Comparison of ENCODE assay signal across 10 cellular contexts in the genomic region with DNA sequence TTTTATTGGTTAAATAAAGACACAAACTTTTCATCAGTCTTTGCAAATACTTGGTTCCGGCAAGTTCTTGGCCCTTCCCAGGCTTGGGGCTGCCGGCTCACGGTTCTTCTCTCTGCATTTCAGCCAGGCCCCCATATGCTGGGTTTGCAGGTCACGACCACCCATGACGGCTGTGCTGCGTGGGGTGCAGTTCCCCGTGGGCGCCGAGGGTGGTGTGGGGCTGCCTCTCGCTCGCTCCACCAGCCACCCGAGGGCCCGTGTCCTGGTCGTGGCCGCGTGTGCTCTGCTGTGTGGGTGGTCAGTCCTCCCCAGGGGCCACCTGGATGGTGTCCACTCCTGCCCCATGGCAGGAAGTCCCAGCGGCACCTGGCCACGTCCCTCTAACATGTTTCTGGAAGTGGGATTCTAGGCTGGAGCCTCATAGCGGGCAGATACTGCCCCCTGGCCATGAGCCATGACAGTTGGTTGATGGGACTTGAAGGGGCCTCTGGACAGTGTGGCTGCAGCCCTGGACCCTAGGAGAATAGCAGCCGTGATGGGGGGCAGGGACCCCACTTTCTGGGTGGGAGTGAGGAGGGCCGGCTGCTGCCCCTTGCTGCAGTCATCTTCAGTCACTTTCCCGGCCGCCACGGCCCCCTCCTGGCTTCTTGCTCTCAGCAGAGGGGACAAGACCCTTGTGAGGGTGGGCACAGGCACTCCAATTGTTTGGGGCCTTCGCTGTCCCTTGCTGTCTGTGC. TPM values are rescaled to one million over a fixed set of nuclear protein-coding genes. Genes with fewer than 3 reads are reported as not detected.
DNase-seq lines count a peak whose midpoint lies in the region; ATAC-seq and TF ChIP-seq lines count a peak whose summit lies in the region.
"Had no signal": no experiment of that assay in that cellular context is flagged by ENCODE, and none has a peak within 500 bp of the region (broad histone marks: within the 10 kb centered on the region; RNA-seq: fewer than 3 reads in every experiment).

No MANE protein-coding gene starts in this region.

- H2BK120ac ChIP-seq in IMR-90 (ENCODE audit: low read depth, low read length), result no peak overlapping the region

- no peaks in the 10 kb centered on the region for H3K9me3 ChIP-seq in IMR-90 (ENCODE audit: control insufficient read depth, insufficient read depth, low read length)
- no peaks in the 10 kb centered on the region for H3K9me3 ChIP-seq in suprapubic skin

- no peak overlapping the region for H3K14ac ChIP-seq in IMR-90 (replicated peaks; ENCODE audit: low read depth, low read length)

- peak overlapping the region; percentile 45; the same call in 1 of the 2 replicates for H2AK5ac ChIP-seq in IMR-90 (ENCODE audit: low read depth, low read length)

- H3K36me3 Mint-ChIP-seq in mesothelial cell of epicardium, result peaks cover 2% of the 10 kb centered on the region

- TF ChIP-seq CTCF in IMR-90 (conservative IDR thresholded peaks at IDR 0.05; ENCODE audit: low read depth, low read length), result no peak
- peak; percentile 3 for TF ChIP-seq CTCF in choroid plexus epithelial cell (conservative IDR thresholded peaks at IDR 0.05; ENCODE audit: low read depth, low read length)
- TF ChIP-seq CTCF in mesothelial cell of epicardium (IDR thresholded peaks at IDR 0.05; ENCODE audit: unreplicated experiment), result no peak
- no peak for TF ChIP-seq CTCF in suprapubic skin (IDR thresholded peaks at IDR 0.05)

- H3K4me1 ChIP-seq in IMR-90 (ENCODE audit: control insufficient read depth, insufficient read depth, low read length), result peaks cover 72% of the 10 kb centered on the region
- peaks cover 98% of the 10 kb centered on the region for H3K4me1 ChIP-seq in suprapubic skin

- WGBS in IMR-90 (ENCODE audit: extremely low coverage in 2 of 2, insufficient read length in 1 of 2), 2 experiments, result 48% methylated on average over 9 of the region's 25 CpGs; no CpG with 5 or more reads in 1 of the 2 experiments
- WGBS in suprapubic skin, result 70% methylated on average over 8 of the region's 25 CpGs

- H3K27me3 ChIP-seq in IMR-90 (ENCODE audit: control insufficient read depth, insufficient read depth, low read length) (no peaks in the 10 kb centered on the region), suprapubic skin (no peaks in the 10 kb centered on the region)

- no peaks in the 10 kb centered on the region for H3K9me3 Mint-ChIP-seq in mesothelial cell of epicardium

- peaks cover 93% of the 10 kb centered on the region for H4K20me1 ChIP-seq in IMR-90 (ENCODE audit: insufficient read depth, low read length)

- H4K8ac ChIP-seq in IMR-90 (ENCODE audit: low read depth in 2 of 2, low read length in 2 of 2), result no peak overlapping the region; a peak in 1 of 4 replicates

- no peak overlapping the region for H2BK5ac ChIP-seq in IMR-90 (ENCODE audit: low read depth, low read length, poor library complexity, severe bottlenecking)

- CTCF ChIA-PET in IMR-90 (lab: Yijun Ruan, JAX), result no interaction called here

- no TSS peak for BruUV-seq in IMR-90 (replicated peaks; lab: Mats Ljungman, UMichigan)

- peaks cover 13 to 86% of the 10 kb centered on the region in 2 experiments for H3K79me1 ChIP-seq in IMR-90 (ENCODE audit: low read depth in 1 of 2, low read length in 2 of 2)

- H2BK15ac ChIP-seq in IMR-90 (ENCODE audit: low read depth, low read length), result no peak overlapping the region

- H4K91ac ChIP-seq in IMR-90 (ENCODE audit: insufficient read depth, low read depth, low read length), result no peak overlapping the region

- no peak for TF ChIP-seq EP300 in suprapubic skin (IDR thresholded peaks at IDR 0.05)

- TF ChIP-seq POLR2A in IMR-90 (IDR thresholded peaks at IDR 0.05; ENCODE audit: low read depth, low read length) (no peak), suprapubic skin (IDR thresholded peaks at IDR 0.05) (no peak)

- H3K4me3 ChIP-seq in IMR-90 (ENCODE audit: insufficient read depth, low read depth, low read length) (no peak overlapping the region), choroid plexus epithelial cell (ENCODE audit: low read depth, low read length) (no peak overlapping the region), suprapubic skin (no peak overlapping the region)

- H3K4ac ChIP-seq in IMR-90 (ENCODE audit: low read depth, low read length), result 0 out of 2 replicates have a peak overlapping the region, but pooled peaks have one; percentile 20

- no peak overlapping the region for H4K5ac ChIP-seq in IMR-90 (ENCODE audit: low read depth, low read length)

- peaks cover 6% of the 10 kb centered on the region for H3K36me3 ChIP-seq in IMR-90 (ENCODE audit: control insufficient read depth, insufficient read depth, low read length)
- no peaks in the 10 kb centered on the region for H3K36me3 ChIP-seq in suprapubic skin

- H3K4me1 Mint-ChIP-seq in mesothelial cell of epicardium, result peaks cover 71% of the 10 kb centered on the region

- 0 out of 2 replicates have a peak overlapping the region, but pooled peaks have one; percentile 48 for H3K23ac ChIP-seq in IMR-90 (ENCODE audit: low read depth, low read length)

- peak overlapping the region; percentile 88 for H3K27ac Mint-ChIP-seq in mesothelial cell of epicardium

- ATAC-seq in IMR-90 (ENCODE audit: low read depth) (no peak), GM18519 (IDR thresholded peaks at IDR 0.05; ENCODE audit: low FRiP score, unreplicated experiment) (no peak), GM21528 (IDR thresholded peaks at IDR 0.05; ENCODE audit: low FRiP score, unreplicated experiment) (no peak)
- ATAC-seq: esophagus mucosa had no signal

- H3K9me1 ChIP-seq in IMR-90 (ENCODE audit: insufficient read depth, low read length), result peaks cover 52% of the 10 kb centered on the region

- H3K9ac ChIP-seq in IMR-90 (ENCODE audit: low read depth, low read length), result no peak overlapping the region

- dilution Hi-C loops in IMR-90 (cut with HindIII; ENCODE audit: low sequenced_read_pairs, unreplicated experiment), result no loop called here

- no peak overlapping the region for H3K18ac ChIP-seq in IMR-90 (ENCODE audit: low read depth, low read length)

- H3K4me3 Mint-ChIP-seq in mesothelial cell of epicardium, result no peak overlapping the region

- no peak for DNase-seq in IMR-90
- no peak for DNase-seq in choroid plexus epithelial cell (ENCODE audit: low read depth)
- DNase-seq in mesothelial cell of epicardium (ENCODE audit: low spot score in 2 of 2, unreplicated experiment in 2 of 2), result no peak
- DNase-seq in suprapubic skin (ENCODE audit: low spot score in 2 of 2), result no peak
- DNase-seq in NCI-H526 treated with DMSO at 0.1 percent for 48 hours (lab: John Stamatoyannopoulos, UW), result no peak
- DNase-seq: Calu3, NCI-H226 had no signal

- no peak overlapping the region for H2AK9ac ChIP-seq in IMR-90 (replicated peaks; ENCODE audit: low read depth, low read length, poor library complexity)

- TF ChIP-seq RAD21 in IMR-90 (IDR thresholded peaks at IDR 0.05; ENCODE audit: low read length), result no peak

- no peak overlapping the region for H2AFZ ChIP-seq in IMR-90 (replicated peaks; ENCODE audit: low read length, poor library complexity)

- H3K56ac ChIP-seq in IMR-90 (ENCODE audit: extremely low read depth, insufficient read depth, low read length), result no peak overlapping the region

- H3K4me2 ChIP-seq in IMR-90 (ENCODE audit: low read depth, low read length), result no peak overlapping the region

- in situ Hi-C loops in IMR-90 (cut with MboI; ENCODE audit: low sequenced_read_pairs), result no loop called here

- H3K27me3 Mint-ChIP-seq in mesothelial cell of epicardium (ENCODE audit: low read depth), result no peaks in the 10 kb centered on the region

- H3K27ac ChIP-seq in IMR-90 (ENCODE audit: insufficient read depth, low read length), result no peak overlapping the region; the same call in 1 of the 2 replicates
- peak overlapping the region; percentile 62 for H3K27ac ChIP-seq in suprapubic skin

- no peak overlapping the region for H2BK20ac ChIP-seq in IMR-90 (ENCODE audit: low read depth, low read length)

- intact Hi-C loops in IMR-90 (cut with micrococcal nuclease), result no loop called here

- POLR2A ChIA-PET in IMR-90 (lab: Charles Lee; ENCODE audit: unreplicated experiment), result no interaction called here

TF ChIP-seq in IMR-90, 13 proteins besides CTCF, POLR2A, EP300 and RAD21:
- TF ChIP-seq, protein P1, sequence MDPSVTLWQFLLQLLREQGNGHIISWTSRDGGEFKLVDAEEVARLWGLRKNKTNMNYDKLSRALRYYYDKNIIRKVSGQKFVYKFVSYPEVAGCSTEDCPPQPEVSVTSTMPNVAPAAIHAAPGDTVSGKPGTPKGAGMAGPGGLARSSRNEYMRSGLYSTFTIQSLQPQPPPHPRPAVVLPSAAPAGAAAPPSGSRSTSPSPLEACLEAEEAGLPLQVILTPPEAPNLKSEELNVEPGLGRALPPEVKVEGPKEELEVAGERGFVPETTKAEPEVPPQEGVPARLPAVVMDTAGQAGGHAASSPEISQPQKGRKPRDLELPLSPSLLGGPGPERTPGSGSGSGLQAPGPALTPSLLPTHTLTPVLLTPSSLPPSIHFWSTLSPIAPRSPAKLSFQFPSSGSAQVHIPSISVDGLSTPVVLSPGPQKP (IDR thresholded peaks at IDR 0.05; ENCODE audit: borderline replicate concordance, low read depth, low read length), result no peak
- TF ChIP-seq, protein P2, sequence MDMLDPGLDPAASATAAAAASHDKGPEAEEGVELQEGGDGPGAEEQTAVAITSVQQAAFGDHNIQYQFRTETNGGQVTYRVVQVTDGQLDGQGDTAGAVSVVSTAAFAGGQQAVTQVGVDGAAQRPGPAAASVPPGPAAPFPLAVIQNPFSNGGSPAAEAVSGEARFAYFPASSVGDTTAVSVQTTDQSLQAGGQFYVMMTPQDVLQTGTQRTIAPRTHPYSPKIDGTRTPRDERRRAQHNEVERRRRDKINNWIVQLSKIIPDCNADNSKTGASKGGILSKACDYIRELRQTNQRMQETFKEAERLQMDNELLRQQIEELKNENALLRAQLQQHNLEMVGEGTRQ (IDR thresholded peaks at IDR 0.05; ENCODE audit: low read depth, low read length), result no peak
- TF ChIP-seq NFE2L2 (IDR thresholded peaks at IDR 0.05; ENCODE audit: low read depth, low read length) (no peak), BHLHE40 (IDR thresholded peaks at IDR 0.05; ENCODE audit: low read depth, low read length) (no peak), MAFK (IDR thresholded peaks at IDR 0.05; ENCODE audit: low read depth, low read length) (no peak), RFX5 (IDR thresholded peaks at IDR 0.05; ENCODE audit: low read depth, low read length) (no peak), CHD1 (IDR thresholded peaks at IDR 0.05; ENCODE audit: low read depth, low read length) (no peak), MXI1 (IDR thresholded peaks at IDR 0.05; ENCODE audit: borderline replicate concordance, low read depth, low read length) (no peak)

RNA-seq across cellular contexts. Expression of a gene that starts 46.3 kb away (rescaled TPM):
- total RNA-seq in IMR-90 (2012; rRNA removed) (2.3 and 3.9 TPM in 2 replicates), mesothelial cell of epicardium (105 to 110 TPM (median 105 TPM) in 3 replicates), suprapubic skin (10 to 100 TPM; 51.8 to 91.2 (median 68.1) TPM)
- polyA plus RNA-seq in IMR-90 (2012; rRNA removed), result 20.1 and 20.8 TPM in 2 replicates
- polyA plus RNA-seq in IMR-90 (2012; cell fraction: cytosol; rRNA removed), result 13.7 and 20.7 TPM in 2 replicates
- 42.1 and 52.9 TPM in 2 replicates for polyA plus RNA-seq in IMR-90 (2012; cell fraction: nucleus; rRNA removed; ENCODE audit: low replicate concordance)

Comparison
In these comparisons a context has a peak if more than half of its experiments do, and no peak if none do; other contexts are left out.
1. RNA of a gene that starts 46.3 kb away (total RNA-seq): 105 to 110 TPM in mesothelial cell of epicardium and 51.8 to 91.2 TPM in suprapubic skin; 2.3 to 3.9 TPM in IMR-90; every median in the first group is over 10 times any median in the second.